1 cellular context compared by ENCODE assay signal in genomic region chr1:156508205-156508954, GRCh38.
TF ChIP-seq lines count a peak whose summit lies in the region.

No MANE protein-coding gene starts in this region.

TF ChIP-seq in liver, 16 proteins besides CTCF, POLR2A, EP300 and RAD21:
- TF ChIP-seq ZBTB33 (IDR thresholded peaks at IDR 0.05) (no peak), JUND (IDR thresholded peaks at IDR 0.05) (no peak), FOXA2 (IDR thresholded peaks at IDR 0.05) (no peak), RXRA (IDR thresholded peaks at IDR 0.05) (no peak), TAF1 (conservative IDR thresholded peaks at IDR 0.05) (no peak), REST (IDR thresholded peaks at IDR 0.05) (no peak)
TF ChIP-seq in liver: peak in this region for 0.
